In genomic region chr14:59292028-59292427, GRCh38 we compare ENCODE assay signal across 28 cellular contexts.
"Had no signal": no experiment of that assay in that cellular context is flagged by ENCODE, and none has a peak within 500 bp of the region (broad histone marks: within the 10 kb centered on the region; RNA-seq: fewer than 3 reads in every experiment).

No MANE protein-coding gene starts in this region.

- H3K9me3 ChIP-seq: body of pancreas, stomach, suprapubic skin, transverse colon had no signal

- H2AFZ ChIP-seq: neural progenitor cell had no signal

- H3K27ac ChIP-seq: body of pancreas, neural progenitor cell, stomach, suprapubic skin, WERI-Rb-1 had no signal

- H3K4me2 ChIP-seq: neural progenitor cell had no signal

- FAIRE-seq: colon, frontal cortex, keratinocyte had no signal

- H3K9ac ChIP-seq: neural progenitor cell had no signal

- H3K27me3 ChIP-seq: body of pancreas, neural progenitor cell, stomach, suprapubic skin, transverse colon had no signal

- H3K4me3 ChIP-seq: body of pancreas, neural progenitor cell, stomach, suprapubic skin, transverse colon had no signal

- DNase-seq: activated CD4-positive, alpha-beta T cell treated with anti-CD3 and anti-CD28 coated beads for 48 hours; activated CD4-positive, alpha-beta T cell treated with anti-CD3 and anti-CD28 coated beads, Interleukin-2, amount 50 U/mL, for 48 hours; activated CD8-positive, alpha-beta memory T cell treated with anti-CD3 and anti-CD28 coated beads for 24 hours; activated effector memory CD4-positive, alpha-beta T cell treated with Interleukin-2 at 50 U/mL for 16 hours; activated naive CD4-positive, alpha-beta T cell treated with Interleukin-2 at 50 U/mL for 16 hours; anterior cingulate cortex; body of pancreas; dermis blood vessel endothelial cell; effector CD4-positive, alpha-beta T cell; hippocampal formation; left cardiac atrium; mammary epithelial cell; naive B cell; occipital lobe; posterior cingulate gyrus; right cardiac atrium; stimulated activated CD4-positive, alpha-beta T cell treated with anti-CD3 and anti-CD28 coated beads, Interleukin-15, amount 100 ng/mL, for 24 hours; stimulated activated CD4-positive, alpha-beta T cell treated with anti-CD3 and anti-CD28 coated beads, Interleukin-2, amount 100 ng/mL, for 24 hours; stimulated activated naive B cell treated with anti-CD40 and anti-IgM and Interleukin-4, amounts not matched to agents 10 μg/mL and 1 μg/mL and 100 μg/mL, for 72 hours; stomach; T-helper 1 cell; transverse colon; WERI-Rb-1 had no signal

- H3K36me3 ChIP-seq: neural progenitor cell had no signal
